Comparison of ENCODE assay signal across 10 cellular contexts in genomic region chr18:60413944-60414547, GRCh38. TPM values are rescaled to one million over a fixed set of nuclear protein-coding genes. Genes with fewer than 3 reads are reported as not detected.
DNase-seq lines count a peak whose midpoint lies in the region; ATAC-seq and TF ChIP-seq lines count a peak whose summit lies in the region.
"Had no signal": no experiment of that assay in that cellular context is flagged by ENCODE, and none has a peak within 500 bp of the region (broad histone marks: within the 10 kb centered on the region; RNA-seq: fewer than 3 reads in every experiment).

No MANE protein-coding gene starts in this region.

- DNase-seq in DMS53 treated with DMSO at 0.1 percent for 48 hours (lab: John Stamatoyannopoulos, UW; ENCODE audit: unreplicated experiment) (peak; percentile 18), OCI-LY7 (ENCODE audit: low spot score) (peak; percentile 37), iPS DF 6.9 (ENCODE audit: low read depth, low spot score) (peak; percentile 11), DMS79 (lab: John Stamatoyannopoulos, UW) (no peak), GDM1 (lab: John Stamatoyannopoulos, UW) (no peak)
- no peak for DNase-seq in stimulated activated CD4-positive, alpha-beta T cell treated with anti-CD3 and anti-CD28 coated beads, Interleukin-4, amount 100 ng/mL, for 4 hours
- no peak for DNase-seq in effector memory CD8-positive, alpha-beta T cell

- no peak overlapping the region for H3K4me2 ChIP-seq in OCI-LY7 (ENCODE audit: low read length)

- no peaks in the 10 kb centered on the region for H3K79me2 ChIP-seq in OCI-LY7 (ENCODE audit: insufficient read depth, low read depth, low read length)

- no peaks in the 10 kb centered on the region for H3K9me3 ChIP-seq in OCI-LY7 (ENCODE audit: low read length)
- H3K9me3 ChIP-seq in iPS DF 6.9 (ENCODE audit: control insufficient read depth, insufficient read depth, low read length) = no peaks in the 10 kb centered on the region

- no peaks in the 10 kb centered on the region for H3K27me3 Mint-ChIP-seq in effector memory CD8-positive, alpha-beta T cell

- no peaks in the 10 kb centered on the region for H3K27me3 ChIP-seq in iPS DF 6.9 (ENCODE audit: control insufficient read depth, insufficient read depth, low read length)

- no peaks in the 10 kb centered on the region for H3K9me2 ChIP-seq in OCI-LY7 (ENCODE audit: insufficient read depth, low read length)

- no TSS peak for BruUV-seq in OCI-LY7 (replicated peaks; lab: Mats Ljungman, UMichigan)

- H3K9me3 Mint-ChIP-seq in effector memory CD8-positive, alpha-beta T cell = no peaks in the 10 kb centered on the region

- H3K4me3 ChIP-seq in OCI-LY7 (ENCODE audit: low read depth, low read length, poor library complexity, severe bottlenecking) (no peak overlapping the region), iPS DF 6.9 (ENCODE audit: low read length) (no peak overlapping the region)

- no peak overlapping the region for H3K4me3 Mint-ChIP-seq in effector memory CD8-positive, alpha-beta T cell

- CTCF ChIA-PET in OCI-LY7 (lab: Charles Lee; ENCODE audit: unreplicated experiment) = no interaction called here

- WGBS in iPS DF 6.9 (ENCODE audit: insufficient coverage, insufficient read length) = no CpG with 5 or more reads among the region's 3 CpGs

- peak; percentile 63 for ATAC-seq in GM21515 (IDR thresholded peaks at IDR 0.05; ENCODE audit: unreplicated experiment)
- no peak for ATAC-seq in effector memory CD8-positive, alpha-beta T cell (replicated peaks)
- ATAC-seq: activated CD4-positive, CD25-positive, alpha-beta regulatory T cell treated with anti-CD3 and anti-CD28 coated beads, Interleukin-2, amount 50 U/mL, for 24 hours had no signal

- H3K27ac ChIP-seq in OCI-LY7 (ENCODE audit: low read depth, low read length, poor library complexity, severe bottlenecking) (no peak overlapping the region), iPS DF 6.9 (ENCODE audit: low read length) (no peak overlapping the region)

- peak; percentile 75 for TF ChIP-seq CTCF in OCI-LY7 (conservative IDR thresholded peaks at IDR 0.05; ENCODE audit: low read length)

- H3K4me1 ChIP-seq in OCI-LY7 (ENCODE audit: insufficient read depth, low read length, poor library complexity, severe bottlenecking) (no peaks in the 10 kb centered on the region), iPS DF 6.9 (ENCODE audit: control insufficient read depth, insufficient read depth, low read length) (no peaks in the 10 kb centered on the region)

- POLR2A ChIA-PET in OCI-LY7 (lab: Charles Lee) = no interaction called here

- intact Hi-C loops in OCI-LY7 (cut with micrococcal nuclease; ENCODE audit: unreplicated experiment) = loop anchor here (2.0 to 10.0 kb wide), 3 partner anchors 165 to 419 kb away; no protein-coding TSS in a partner anchor

- no peak overlapping the region for H3K27ac Mint-ChIP-seq in effector memory CD8-positive, alpha-beta T cell

- H3K4me1 Mint-ChIP-seq in effector memory CD8-positive, alpha-beta T cell (ENCODE audit: low read depth in 2 of 2) = no peaks in the 10 kb centered on the region

- H3K36me3 ChIP-seq in OCI-LY7 (ENCODE audit: insufficient read depth, low read length) (no peaks in the 10 kb centered on the region), iPS DF 6.9 (ENCODE audit: control insufficient read depth, insufficient read depth, low read length) (no peaks in the 10 kb centered on the region)

- 0 out of 2 replicates have a peak overlapping the region, but pooled peaks have one; percentile 14 for H2AFZ ChIP-seq in OCI-LY7 (ENCODE audit: low read length)

- peaks cover 7% of the 10 kb centered on the region for H3K36me3 Mint-ChIP-seq in effector memory CD8-positive, alpha-beta T cell (ENCODE audit: insufficient read depth)

- no peaks in the 10 kb centered on the region for H4K20me1 ChIP-seq in OCI-LY7 (ENCODE audit: insufficient read depth, low read length)

RNA-seq across cellular contexts. Expression of gene MC4R, which starts 41.5 kb away (rescaled TPM):
- 0.15 and 0.22 TPM in 2 replicates for total RNA-seq in OCI-LY7 (2014; rRNA removed; shearing (Covaris generic))
- total RNA-seq in OCI-LY7 (2022) = not detected in 2 replicates
- total RNA-seq: glomerular endothelial cell had no signal

Comparison
In these comparisons a context has a peak if more than half of its experiments do, and no peak if none do; other contexts are left out.
1. DNase-seq: peak in DMS53 treated with DMSO at 0.1 percent for 48 hours (single experiment), OCI-LY7 (single experiment) and iPS DF 6.9 (single experiment); none in stimulated activated CD4-positive, alpha-beta T cell treated with anti-CD3 and anti-CD28 coated beads, Interleukin-4, amount 100 ng/mL, for 4 hours (0 of 2), DMS79 (single experiment), GDM1 (single experiment) and effector memory CD8-positive, alpha-beta T cell (0 of 3).